Comparison of ENCODE assay signal across 4 cellular contexts in the genomic region with DNA sequence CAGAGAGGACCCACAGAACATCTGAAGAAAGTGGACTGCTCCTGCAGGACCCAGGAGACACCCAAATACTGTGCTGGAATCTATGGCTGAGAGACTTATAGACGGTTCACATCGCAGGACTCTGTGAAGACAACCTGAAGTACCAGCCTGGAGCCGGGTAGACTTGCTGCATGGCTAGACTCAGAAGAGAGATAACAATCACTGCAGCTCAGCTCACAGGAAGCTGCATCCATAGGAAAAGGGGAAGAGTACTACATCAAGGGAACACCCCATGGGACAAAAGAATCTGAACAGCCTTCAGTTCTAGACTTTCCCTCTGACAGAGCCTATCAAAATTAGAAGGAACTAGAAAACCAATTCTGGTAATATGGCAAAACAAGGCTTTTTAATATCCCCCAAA.
"Had no signal": no experiment of that assay in that cellular context is flagged by ENCODE, and none has a peak within 500 bp of the region (broad histone marks: within the 10 kb centered on the region; RNA-seq: fewer than 3 reads in every experiment).

No MANE protein-coding gene starts in this region.

- H3K9me3 Mint-ChIP-seq: GM23338, H9 had no signal

- H3K4me3 Mint-ChIP-seq: GM23338, H9 had no signal

- ATAC-seq: GM23338 had no signal

- H3K27ac Mint-ChIP-seq: GM23338 had no signal

- H3K4me2 ChIP-seq: GM23338 had no signal

- DNase-seq: H9, HCEC 1CT, IMR-90 had no signal

- H3K4me3 ChIP-seq: GM23338 had no signal

- H3K4me1 Mint-ChIP-seq: H9 had no signal

- H2AFZ ChIP-seq: GM23338 had no signal
